Comparison of ENCODE assay signal across 2 cellular contexts in genomic region chr3:194070634-194071409, GRCh38.
TF ChIP-seq lines count a peak whose summit lies in the region.

No MANE protein-coding gene starts in this region.

TF ChIP-seq in HCT116, 20 proteins besides CTCF, POLR2A, EP300 and RAD21:
- no peak for TF ChIP-seq ZBTB33 (IDR thresholded peaks at IDR 0.05; ENCODE audit: extremely low read depth, insufficient replicate concordance, low read length)
- TF ChIP-seq CEBPB (IDR thresholded peaks at IDR 0.05; ENCODE audit: low read depth) = no peak
- peak; percentile 18 for TF ChIP-seq YY1 (IDR thresholded peaks at IDR 0.05; ENCODE audit: extremely low read depth, insufficient replicate concordance, low read depth, low read length)
- TF ChIP-seq ZFX (IDR thresholded peaks at IDR 0.05) = peak; percentile 62
- peak; percentile 98 for TF ChIP-seq MAX (IDR thresholded peaks at IDR 0.05)
- TF ChIP-seq EGR1 (IDR thresholded peaks at IDR 0.05; ENCODE audit: low read depth) = no peak
- TF ChIP-seq CBX3 (IDR thresholded peaks at IDR 0.05; ENCODE audit: low read depth) = peak; percentile 93
- peak; percentile 90 for TF ChIP-seq TCF7L2 (IDR thresholded peaks at IDR 0.05; ENCODE audit: borderline replicate concordance, extremely low read depth, insufficient read depth, insufficient read length)
- peak; percentile 28; the same call in 1 of the 2 replicates for TF ChIP-seq JUND (IDR thresholded peaks at IDR 0.05)

TF ChIP-seq in GM12878, 131 proteins besides CTCF, POLR2A, EP300 and RAD21 (continues in another document):
- TF ChIP-seq BHLHE40 (IDR thresholded peaks at IDR 0.05; ENCODE audit: borderline replicate concordance in 1 of 2, low read depth in 2 of 2, low read length in 1 of 2) (peak; percentile 35 to 72; a peak in 1 of 4 replicates), POU2F2 (IDR thresholded peaks at IDR 0.05; ENCODE audit: borderline replicate concordance, low read depth, low read length) (peak; percentile 51; the same call in 1 of the 3 replicates), MEF2A (IDR thresholded peaks at IDR 0.05; ENCODE audit: insufficient read depth, low read depth, low read length) (0 out of 2 replicates have a peak, but pooled peaks have one; percentile 46), IKZF1 (conservative IDR thresholded peaks at IDR 0.05) (peak; percentile 80), IKZF2 (IDR thresholded peaks at IDR 0.05) (peak; percentile 71 to 72), EGR1 (IDR thresholded peaks at IDR 0.05; ENCODE audit: borderline replicate concordance in 1 of 2, low read depth in 2 of 2, low read length in 2 of 2) (peak in 1 of 2 experiments; percentile 21; a peak in 1 of 3 replicates), MEF2B (IDR thresholded peaks at IDR 0.05; ENCODE audit: partially characterized antibody, poor library complexity, severe bottlenecking) (peak; percentile 31), CBFB (IDR thresholded peaks at IDR 0.05; ENCODE audit: low read depth) (peak; percentile 66), RELA (IDR thresholded peaks at IDR 0.05; ENCODE audit: borderline replicate concordance, partially characterized antibody) (peak; percentile 30), CHD1 (IDR thresholded peaks at IDR 0.05; ENCODE audit: low read depth, low read length) (no peak), PKNOX1 (IDR thresholded peaks at IDR 0.05) (no peak), SKIL (IDR thresholded peaks at IDR 0.05; ENCODE audit: low read depth, poor library complexity, severe bottlenecking) (peak; percentile 33), ZBTB11 (CRISPR knock-in tag; IDR thresholded peaks at IDR 0.05) (no peak), STAT3 (IDR thresholded peaks at IDR 0.05; ENCODE audit: low read depth, low read length) (no peak), YY1 (IDR thresholded peaks at IDR 0.05; ENCODE audit: low read depth, low read length) (no peak), SIX5 (IDR thresholded peaks at IDR 0.05; ENCODE audit: low read depth, low read length, severe bottlenecking) (no peak), POLR2AphosphoS2 (IDR thresholded peaks at IDR 0.05; ENCODE audit: low read depth, low read length) (no peak), DPF2 (IDR thresholded peaks at IDR 0.05) (peak; percentile 76; the same call in 1 of the 2 replicates), SUZ12 (IDR thresholded peaks at IDR 0.05; ENCODE audit: unreplicated experiment) (no peak), CREB1 (IDR thresholded peaks at IDR 0.05; ENCODE audit: low read depth) (peak; percentile 68; the same call in 1 of the 2 replicates), TBL1XR1 (IDR thresholded peaks at IDR 0.05; ENCODE audit: low read depth, low read length) (peak; percentile 69), TCF3 (IDR thresholded peaks at IDR 0.05; ENCODE audit: borderline replicate concordance, insufficient read depth, low read depth, low read length) (0 out of 2 replicates have a peak, but pooled peaks have one; percentile 35), HDGF (IDR thresholded peaks at IDR 0.05) (no peak), ATF2 (IDR thresholded peaks at IDR 0.05; ENCODE audit: low read length) (no peak), MYC (IDR thresholded peaks at IDR 0.05; ENCODE audit: insufficient read depth, insufficient read length, insufficient replicate concordance, low read length, severe bottlenecking) (peak; percentile 37), NR2F1 (conservative IDR thresholded peaks at IDR 0.05) (peak; percentile 88), CBX5 (IDR thresholded peaks at IDR 0.05; ENCODE audit: low read depth) (no peak), PAX5 (IDR thresholded peaks at IDR 0.05; ENCODE audit: borderline replicate concordance, low read depth, low read length) (peak; percentile 73; the same call in 1 of the 2 replicates), FOXM1 (IDR thresholded peaks at IDR 0.05; ENCODE audit: low read depth, low read length) (no peak), IRF4 (IDR thresholded peaks at IDR 0.05; ENCODE audit: low read depth, low read length) (0 out of 2 replicates have a peak, but pooled peaks have one; percentile 23), LARP7 (IDR thresholded peaks at IDR 0.05) (no peak), RFX5 (IDR thresholded peaks at IDR 0.05; ENCODE audit: low read depth, low read length) (no peak), RCOR1 (conservative IDR thresholded peaks at IDR 0.05; ENCODE audit: low read depth, low read length) (no peak), ESRRA (IDR thresholded peaks at IDR 0.05; ENCODE audit: low read length) (no peak), BRCA1 (IDR thresholded peaks at IDR 0.05; ENCODE audit: low read depth, low read length) (no peak), RELB (IDR thresholded peaks at IDR 0.05; ENCODE audit: low read depth) (peak; percentile 40; the same call in 1 of the 2 replicates), BCL3 (IDR thresholded peaks at IDR 0.05; ENCODE audit: borderline replicate concordance, insufficient read depth, low read depth, low read length, poor library complexity, severe bottlenecking) (peak; percentile 74), MAX (IDR thresholded peaks at IDR 0.05; ENCODE audit: low read depth, low read length) (peak; percentile 68), TCF12 (IDR thresholded peaks at IDR 0.05; ENCODE audit: low read depth, low read length) (0 out of 2 replicates have a peak, but pooled peaks have one; percentile 7), HDAC6 (IDR thresholded peaks at IDR 0.05; ENCODE audit: unreplicated experiment) (no peak), IRF5 (IDR thresholded peaks at IDR 0.05; ENCODE audit: borderline replicate concordance) (peak; percentile 60; the same call in 1 of the 2 replicates), NBN (IDR thresholded peaks at IDR 0.05) (peak; percentile 61; the same call in 1 of the 2 replicates), WRNIP1 (IDR thresholded peaks at IDR 0.05; ENCODE audit: borderline replicate concordance, low read depth, low read length) (no peak), EED (IDR thresholded peaks at IDR 0.05; ENCODE audit: low read depth) (peak; percentile 62), SIN3A (IDR thresholded peaks at IDR 0.05; ENCODE audit: low read depth, low read length) (no peak), RUNX3 (IDR thresholded peaks at IDR 0.05; ENCODE audit: low read length) (peak; percentile 95), ZNF274 (IDR thresholded peaks at IDR 0.05; ENCODE audit: insufficient read depth, insufficient read length) (no peak)
